ENCODE assay signal across 8 cellular contexts in genomic region chr12:6766651-6767300, GRCh38. TPM values are rescaled to one million over a fixed set of nuclear protein-coding genes. Genes with fewer than 3 reads are reported as not detected.
DNase-seq lines count a peak whose midpoint lies in the region; ATAC-seq and TF ChIP-seq lines count a peak whose summit lies in the region.

No MANE protein-coding gene starts in this region.

- peak overlapping the region; percentile 75 to 90 (median 86) for H3K4me3 Mint-ChIP-seq in naive thymus-derived CD8-positive, alpha-beta T cell

- peak; percentile 60 for TF ChIP-seq CTCF in fibroblast of the aortic adventitia (IDR thresholded peaks at IDR 0.05; ENCODE audit: insufficient read depth, low read length)
- peak; percentile 56 for TF ChIP-seq CTCF in upper lobe of right lung (IDR thresholded peaks at IDR 0.05)

- peak overlapping the region in 3 of 10 donors; percentile 27 to 73 (median 49) for H3K27ac Mint-ChIP-seq in naive thymus-derived CD8-positive, alpha-beta T cell

- peaks cover 0 to 42% (median 21%) of the 10 kb centered on the region in 11 experiments; a peak in 17 of 22 replicates for H4K20me1 ChIP-seq in BLaER1 treated with 17β-estradiol and CSF1 and Interleukin-3, amounts not matched to agents 10 nM and 100 nM

- POLR2A ChIA-PET in naive thymus-derived CD8-positive, alpha-beta T cell (lab: Charles Lee) = interaction anchor here (1.2 to 2.5 kb wide), 7 partner anchors 12 to 106 kb away, joined by 3 to 15 read pairs (median 5); partner anchors contain the start of genes COPS7A, GPR162, MLF2 and ZNF384

- peaks cover 24 to 73% (median 58%) of the 10 kb centered on the region in 5 donors for H3K27me3 Mint-ChIP-seq in naive thymus-derived CD8-positive, alpha-beta T cell

- no peaks in the 10 kb centered on the region for H3K9me3 ChIP-seq in BLaER1 treated with 17β-estradiol and CSF1 and Interleukin-3, amounts not matched to agents 10 nM and 100 nM (replicated peaks in 1 of 11)
- no peaks in the 10 kb centered on the region for H3K9me3 ChIP-seq in upper lobe of right lung

- peak overlapping the region; percentile 85 to 97 (median 95) for H3K4me2 ChIP-seq in BLaER1 treated with 17β-estradiol and CSF1 and Interleukin-3, amounts not matched to agents 10 nM and 100 nM

- H3K36me3 Mint-ChIP-seq in naive thymus-derived CD8-positive, alpha-beta T cell = peaks cover 0 to 3% (median 0%) of the 10 kb centered on the region in 3 donors

- intact Hi-C loops in upper lobe of right lung (cut with DNase I) = no loop called here

- peaks cover 62 to 100% (median 100%) of the 10 kb centered on the region in 11 experiments for H3K27me3 ChIP-seq in BLaER1 treated with 17β-estradiol and CSF1 and Interleukin-3, amounts not matched to agents 10 nM and 100 nM
- H3K27me3 ChIP-seq in upper lobe of right lung = no peaks in the 10 kb centered on the region

- H3K9me3 Mint-ChIP-seq in naive thymus-derived CD8-positive, alpha-beta T cell = no peaks in the 10 kb centered on the region

- peak overlapping the region in 5 of 11 experiments; percentile 29 to 73 (median 59); a peak in 9 of 22 replicates for H3K27ac ChIP-seq in BLaER1 treated with 17β-estradiol and CSF1 and Interleukin-3, amounts not matched to agents 10 nM and 100 nM
- peak overlapping the region; percentile 80 for H3K27ac ChIP-seq in upper lobe of right lung

- peaks cover 20 to 41% (median 33%) of the 10 kb centered on the region in 4 donors for H3K4me1 Mint-ChIP-seq in naive thymus-derived CD8-positive, alpha-beta T cell

- H3K36me3 ChIP-seq in BLaER1 treated with 17β-estradiol and CSF1 and Interleukin-3, amounts not matched to agents 10 nM and 100 nM = no peaks in the 10 kb centered on the region; a peak in 1 of 22 replicates
- H3K36me3 ChIP-seq in upper lobe of right lung = peaks cover 14% of the 10 kb centered on the region

- DNase-seq in NOMO-1 treated with DMSO at 0.1 percent for 48 hours (lab: John Stamatoyannopoulos, UW; ENCODE audit: unreplicated experiment) (peak; percentile 35), activated gamma-delta T cell (lab: John Stamatoyannopoulos, UW) (peak; percentile 43), fibroblast of the aortic adventitia (ENCODE audit: low read depth) (peak; percentile 55), upper lobe of right lung (peak; percentile 93)
- DNase-seq in naive thymus-derived CD8-positive, alpha-beta T cell = peak in 7 of 10 donors; percentile 41 to 66 (median 48)

- H3K4me3 ChIP-seq in BLaER1 treated with 17β-estradiol and CSF1 and Interleukin-3, amounts not matched to agents 10 nM and 100 nM = peak overlapping the region; percentile 56 to 79 (median 67)
- H3K4me3 ChIP-seq in fibroblast of the aortic adventitia (ENCODE audit: low read depth, low read length) = peak overlapping the region; percentile 91
- peak overlapping the region; percentile 75 for H3K4me3 ChIP-seq in upper lobe of right lung

- ATAC-seq in GM18907 (IDR thresholded peaks at IDR 0.05; ENCODE audit: unreplicated experiment) (peak; percentile 43), HG03442 (IDR thresholded peaks at IDR 0.05; ENCODE audit: unreplicated experiment) (peak; percentile 49), upper lobe of right lung (peak; percentile 81)
- ATAC-seq in naive thymus-derived CD8-positive, alpha-beta T cell = peak; percentile 75 to 81

- H3K9ac ChIP-seq in BLaER1 treated with 17β-estradiol and CSF1 and Interleukin-3, amounts not matched to agents 10 nM and 100 nM = peak overlapping the region; percentile 38 to 90 (median 69); a peak in 21 of 22 replicates

- H3K4me1 ChIP-seq in BLaER1 treated with 17β-estradiol and CSF1 and Interleukin-3, amounts not matched to agents 10 nM and 100 nM = peaks cover 9 to 71% (median 51%) of the 10 kb centered on the region in 10 experiments
- peaks cover 47% of the 10 kb centered on the region for H3K4me1 ChIP-seq in upper lobe of right lung

RNA-seq across cellular contexts. Expression of gene PTMS, which starts 0.6 kb away (rescaled TPM):
- total RNA-seq in fibroblast of the aortic adventitia (ENCODE audit: low replicate concordance) (61.6 and 575 TPM in 2 replicates), upper lobe of right lung (323 TPM)
- total RNA-seq in naive thymus-derived CD8-positive, alpha-beta T cell = under 1 TPM in 1 of 2 experiments, not detected in 1; 0.55 TPM
- polyA plus RNA-seq in naive thymus-derived CD8-positive, alpha-beta T cell = 1 to 10 TPM in 1 of 3 donors, not detected in 2; 4.8 TPM

RNA-seq across cellular contexts. Expression of gene LAG3, which starts 5.5 kb away (rescaled TPM):
- total RNA-seq in fibroblast of the aortic adventitia (ENCODE audit: low replicate concordance) (0.16 TPM in 1 of 2 replicates, not detected in the other), upper lobe of right lung (1.5 TPM)
- total RNA-seq in naive thymus-derived CD8-positive, alpha-beta T cell = under 1 TPM; 0.60 to 0.75 TPM
- 10 to 100 TPM in 1 of 3 donors, under 1 TPM in 2; 0.47 to 14.5 (median 0.59) TPM for polyA plus RNA-seq in naive thymus-derived CD8-positive, alpha-beta T cell

RNA-seq across cellular contexts. Expression of gene MLF2, which starts 13.8 kb away (rescaled TPM):
- 29.5 and 104 TPM in 2 replicates for total RNA-seq in fibroblast of the aortic adventitia (ENCODE audit: low replicate concordance)
- total RNA-seq in naive thymus-derived CD8-positive, alpha-beta T cell = 10 to 100 TPM; 87.6 to 98.9 TPM
- 100 to 1,000 TPM in 2 of 3 donors, 10 to 100 TPM in 1; 98.5 to 133 (median 126) TPM for polyA plus RNA-seq in naive thymus-derived CD8-positive, alpha-beta T cell
- 118 TPM for total RNA-seq in upper lobe of right lung

RNA-seq across cellular contexts. Expression of gene CD4, which starts 22.6 kb away (rescaled TPM):
- total RNA-seq in fibroblast of the aortic adventitia (ENCODE audit: low replicate concordance) = 1.6 TPM in 1 of 2 replicates, not detected in the other
- total RNA-seq in naive thymus-derived CD8-positive, alpha-beta T cell = 1 to 10 TPM; 1.4 to 1.5 TPM
- 1 to 10 TPM in 1 of 3 donors, under 1 TPM in 2; 0.39 to 1.3 (median 0.53) TPM for polyA plus RNA-seq in naive thymus-derived CD8-positive, alpha-beta T cell
- total RNA-seq in upper lobe of right lung = 67.6 TPM

RNA-seq across cellular contexts. Expression of gene COPS7A, which starts 42.9 kb away (rescaled TPM):
- total RNA-seq in fibroblast of the aortic adventitia (ENCODE audit: low replicate concordance) (71.1 and 86.0 TPM in 2 replicates), upper lobe of right lung (57.9 TPM)
- 10 to 100 TPM; 27.0 to 35.4 TPM for total RNA-seq in naive thymus-derived CD8-positive, alpha-beta T cell
- 10 to 100 TPM; 34.9 to 42.4 (median 36.2) TPM for polyA plus RNA-seq in naive thymus-derived CD8-positive, alpha-beta T cell

Comparison
In these comparisons a context has a peak if more than half of its experiments do, and no peak if none do; other contexts are left out.
1. DNase-seq: peak in every context shown above with its lines; median percentile 93 in upper lobe of right lung; 55 in fibroblast of the aortic adventitia; 48 in naive thymus-derived CD8-positive, alpha-beta T cell; 43 in activated gamma-delta T cell; 35 in NOMO-1 treated with DMSO at 0.1 percent for 48 hours.
2. RNA of gene PTMS, which starts 0.6 kb away (total RNA-seq): 323 TPM in upper lobe of right lung (single experiment) and 61.6 to 575 TPM in fibroblast of the aortic adventitia; 0.55 TPM in naive thymus-derived CD8-positive, alpha-beta T cell; every median in the first group is over 10 times any median in the second.
3. Peak in every context shown above with its lines, with median percentiles within 50 percentile points of each other: H3K4me3 ChIP-seq and ATAC-seq.